ENCODE assay signal across 21 cellular contexts in genomic region chr5:153623117-153623516, GRCh38.
"Had no signal": no experiment of that assay in that cellular context is flagged by ENCODE, and none has a peak within 500 bp of the region (broad histone marks: within the 10 kb centered on the region; RNA-seq: fewer than 3 reads in every experiment).

No MANE protein-coding gene starts in this region.

- H3K4me3 Mint-ChIP-seq: natural killer cell treated with Interleukin-12 subunit alpha and Interleukin-12 subunit beta and Interleukin-15 and Interleukin-18, amount 100 ng/mL, for 72 hours; stimulated activated memory B cell treated with anti-CD40 and anti-IgM and Interleukin-4, amounts not matched to agents 10 μg/mL and 1 μg/mL and 100 μg/mL, for 72 hours; stimulated activated naive CD8-positive, alpha-beta T cell treated with anti-CD3 and anti-CD28 coated beads, Interleukin-15, Interleukin-2, amounts not matched to agents 100 ng/mL and 50 ng/mL, for 24 hours had no signal

- H3K4me1 ChIP-seq: psoas muscle, right lobe of liver had no signal

- H2AFZ ChIP-seq: hepatocyte had no signal

- H3K36me3 ChIP-seq: esophagus muscularis mucosa, right lobe of liver, tibial artery, upper lobe of right lung, vagina had no signal

- H3K9me3 Mint-ChIP-seq: natural killer cell treated with Interleukin-12 subunit alpha and Interleukin-12 subunit beta and Interleukin-15 and Interleukin-18, amount 100 ng/mL, for 72 hours; stimulated activated memory B cell treated with anti-CD40 and anti-IgM and Interleukin-4, amounts not matched to agents 10 μg/mL and 1 μg/mL and 100 μg/mL, for 72 hours; stimulated activated naive CD8-positive, alpha-beta T cell treated with anti-CD3 and anti-CD28 coated beads, Interleukin-15, Interleukin-2, amounts not matched to agents 100 ng/mL and 50 ng/mL, for 24 hours had no signal

- H3K27ac Mint-ChIP-seq: natural killer cell treated with Interleukin-12 subunit alpha and Interleukin-12 subunit beta and Interleukin-15 and Interleukin-18, amount 100 ng/mL, for 72 hours; stimulated activated memory B cell treated with anti-CD40 and anti-IgM and Interleukin-4, amounts not matched to agents 10 μg/mL and 1 μg/mL and 100 μg/mL, for 72 hours; stimulated activated naive CD8-positive, alpha-beta T cell treated with anti-CD3 and anti-CD28 coated beads, Interleukin-15, Interleukin-2, amounts not matched to agents 100 ng/mL and 50 ng/mL, for 24 hours had no signal

- H3K27ac ChIP-seq: dorsolateral prefrontal cortex, esophagus muscularis mucosa, hepatocyte, psoas muscle, right lobe of liver, tibial artery, upper lobe of right lung, vagina had no signal

- H3K4me3 ChIP-seq: dorsolateral prefrontal cortex, esophagus muscularis mucosa, hepatocyte, lung, psoas muscle, right lobe of liver, tibial artery, upper lobe of right lung, vagina had no signal

- H3K9me3 ChIP-seq: esophagus muscularis mucosa, psoas muscle, right lobe of liver, tibial artery, upper lobe of right lung, vagina had no signal

- DNase-seq: cortex of kidney; dorsolateral prefrontal cortex; effector CD8-positive, alpha-beta T cell; head of caudate nucleus; left colon; left ventricle myocardium superior; mesenchymal stem cell; midbrain; psoas muscle; retina; right lobe of liver; stimulated activated CD4-positive, alpha-beta T cell treated with anti-CD3 and anti-CD28 coated beads, Interleukin-4, amount 100 ng/mL, for 24 hours; tibial artery; upper lobe of right lung had no signal

- H3K4me1 Mint-ChIP-seq: stimulated activated memory B cell treated with anti-CD40 and anti-IgM and Interleukin-4, amounts not matched to agents 10 μg/mL and 1 μg/mL and 100 μg/mL, for 72 hours had no signal

- H3K36me3 Mint-ChIP-seq: natural killer cell treated with Interleukin-12 subunit alpha and Interleukin-12 subunit beta and Interleukin-15 and Interleukin-18, amount 100 ng/mL, for 72 hours; stimulated activated memory B cell treated with anti-CD40 and anti-IgM and Interleukin-4, amounts not matched to agents 10 μg/mL and 1 μg/mL and 100 μg/mL, for 72 hours had no signal

- H3K4me2 ChIP-seq: hepatocyte had no signal

- H3K27me3 Mint-ChIP-seq: stimulated activated memory B cell treated with anti-CD40 and anti-IgM and Interleukin-4, amounts not matched to agents 10 μg/mL and 1 μg/mL and 100 μg/mL, for 72 hours had no signal

- ATAC-seq: left colon; left ventricle myocardium superior; natural killer cell treated with Interleukin-12 subunit alpha and Interleukin-12 subunit beta and Interleukin-15 and Interleukin-18, amount 100 ng/mL, for 72 hours; psoas muscle; right lobe of liver; stimulated activated memory B cell treated with anti-CD40 and anti-IgM and Interleukin-4, amounts not matched to agents 10 μg/mL and 1 μg/mL and 100 μg/mL, for 72 hours; upper lobe of right lung had no signal

- H3K27me3 ChIP-seq: dorsolateral prefrontal cortex, esophagus muscularis mucosa, hepatocyte, right lobe of liver, tibial artery, upper lobe of right lung, vagina had no signal
